Comparison of ENCODE assay signal across 1 cellular context in the genomic region with DNA sequence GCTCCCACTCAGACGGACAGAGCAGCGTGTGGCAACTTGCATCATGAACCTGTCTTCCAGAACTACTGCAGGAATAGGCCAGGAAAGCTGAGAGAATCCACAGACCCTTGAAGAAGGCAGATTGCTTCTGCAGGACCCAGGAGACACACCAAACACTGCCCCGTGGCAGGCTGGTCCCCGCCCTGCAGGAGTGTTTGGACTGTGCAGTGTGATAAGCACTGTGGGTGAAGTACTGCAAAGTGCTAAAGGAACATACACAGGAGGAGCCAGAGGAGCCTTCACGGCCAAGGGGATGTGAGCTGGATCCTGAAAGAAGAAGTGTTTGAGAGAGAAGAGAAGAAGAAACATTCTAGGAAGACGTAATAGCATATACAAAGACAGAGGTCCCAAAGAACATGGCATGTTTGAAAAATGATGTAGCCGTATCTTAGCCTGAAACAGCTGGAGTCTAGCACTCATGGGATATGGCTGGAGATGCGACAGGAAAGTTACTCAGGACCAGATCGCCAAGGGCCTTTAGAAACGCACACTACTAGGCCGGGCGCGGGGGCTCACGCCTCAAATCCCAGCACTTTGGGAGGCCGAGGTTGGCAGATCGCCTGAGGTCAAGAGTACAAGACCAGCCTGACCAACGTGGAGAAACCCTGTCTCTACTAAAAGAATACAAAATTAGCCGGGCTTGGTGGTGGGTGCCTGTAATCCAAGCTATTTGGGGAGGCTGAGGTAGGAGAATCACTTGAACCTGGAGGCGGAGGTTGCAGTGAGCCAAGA.
TF ChIP-seq lines count a peak whose summit lies in the region.

No MANE protein-coding gene starts in this region.

TF ChIP-seq in K562, 482 proteins besides CTCF, POLR2A, EP300 and RAD21 (continued from another document):
- TF ChIP-seq, protein P1, sequence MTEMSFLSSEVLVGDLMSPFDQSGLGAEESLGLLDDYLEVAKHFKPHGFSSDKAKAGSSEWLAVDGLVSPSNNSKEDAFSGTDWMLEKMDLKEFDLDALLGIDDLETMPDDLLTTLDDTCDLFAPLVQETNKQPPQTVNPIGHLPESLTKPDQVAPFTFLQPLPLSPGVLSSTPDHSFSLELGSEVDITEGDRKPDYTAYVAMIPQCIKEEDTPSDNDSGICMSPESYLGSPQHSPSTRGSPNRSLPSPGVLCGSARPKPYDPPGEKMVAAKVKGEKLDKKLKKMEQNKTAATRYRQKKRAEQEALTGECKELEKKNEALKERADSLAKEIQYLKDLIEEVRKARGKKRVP (CRISPR knock-in tag; IDR thresholded peaks at IDR 0.05) = no peak
- TF ChIP-seq, protein P2, sequence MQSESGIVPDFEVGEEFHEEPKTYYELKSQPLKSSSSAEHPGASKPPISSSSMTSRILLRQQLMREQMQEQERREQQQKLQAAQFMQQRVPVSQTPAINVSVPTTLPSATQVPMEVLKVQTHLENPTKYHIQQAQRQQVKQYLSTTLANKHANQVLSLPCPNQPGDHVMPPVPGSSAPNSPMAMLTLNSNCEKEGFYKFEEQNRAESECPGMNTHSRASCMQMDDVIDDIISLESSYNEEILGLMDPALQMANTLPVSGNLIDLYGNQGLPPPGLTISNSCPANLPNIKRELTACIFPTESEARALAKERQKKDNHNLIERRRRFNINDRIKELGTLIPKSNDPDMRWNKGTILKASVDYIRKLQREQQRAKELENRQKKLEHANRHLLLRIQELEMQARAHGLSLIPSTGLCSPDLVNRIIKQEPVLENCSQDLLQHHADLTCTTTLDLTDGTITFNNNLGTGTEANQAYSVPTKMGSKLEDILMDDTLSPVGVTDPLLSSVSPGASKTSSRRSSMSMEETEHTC (IDR thresholded peaks at IDR 0.05) = no peak
- no peak for TF ChIP-seq CTBP1 (IDR thresholded peaks at IDR 0.05; ENCODE audit: borderline replicate concordance)
- TF ChIP-seq, protein P3, sequence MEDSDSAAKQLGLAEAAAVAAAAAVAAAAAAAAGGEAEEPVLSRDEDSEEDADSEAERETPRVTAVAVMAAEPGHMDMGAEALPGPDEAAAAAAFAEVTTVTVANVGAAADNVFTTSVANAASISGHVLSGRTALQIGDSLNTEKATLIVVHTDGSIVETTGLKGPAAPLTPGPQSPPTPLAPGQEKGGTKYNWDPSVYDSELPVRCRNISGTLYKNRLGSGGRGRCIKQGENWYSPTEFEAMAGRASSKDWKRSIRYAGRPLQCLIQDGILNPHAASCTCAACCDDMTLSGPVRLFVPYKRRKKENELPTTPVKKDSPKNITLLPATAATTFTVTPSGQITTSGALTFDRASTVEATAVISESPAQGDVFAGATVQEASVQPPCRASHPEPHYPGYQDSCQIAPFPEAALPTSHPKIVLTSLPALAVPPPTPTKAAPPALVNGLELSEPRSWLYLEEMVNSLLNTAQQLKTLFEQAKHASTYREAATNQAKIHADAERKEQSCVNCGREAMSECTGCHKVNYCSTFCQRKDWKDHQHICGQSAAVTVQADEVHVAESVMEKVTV (CRISPR knock-in tag; IDR thresholded peaks at IDR 0.05) = no peak
- no peak for TF ChIP-seq LCOR (CRISPR knock-in tag; IDR thresholded peaks at IDR 0.05)
